In the genomic region with DNA sequence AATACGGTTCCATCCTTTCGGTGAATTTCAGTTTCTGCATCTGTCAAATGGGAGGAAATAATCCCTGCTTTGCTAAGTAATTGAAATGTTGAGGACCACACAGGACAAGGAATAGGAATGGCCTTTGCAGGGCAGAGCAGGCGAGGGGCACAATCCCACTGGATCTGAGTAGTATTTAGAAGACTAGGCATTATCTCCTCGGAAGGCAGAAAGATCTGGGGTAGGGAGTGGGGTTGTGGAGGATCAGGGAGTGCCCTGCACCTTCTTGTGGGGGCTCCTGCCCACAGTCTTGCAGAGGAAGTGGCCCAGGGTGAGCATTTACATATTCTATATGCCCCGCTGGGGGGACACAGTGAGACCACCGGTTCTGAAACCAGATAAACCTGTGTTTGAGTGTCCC, we compare ENCODE assay signal across 1 cellular context.
TF ChIP-seq lines count a peak whose summit lies in the region.

No MANE protein-coding gene starts in this region.

TF ChIP-seq in A549, 52 proteins besides CTCF, POLR2A, EP300 and RAD21 (continued from another document):
- TF ChIP-seq, protein P1, sequence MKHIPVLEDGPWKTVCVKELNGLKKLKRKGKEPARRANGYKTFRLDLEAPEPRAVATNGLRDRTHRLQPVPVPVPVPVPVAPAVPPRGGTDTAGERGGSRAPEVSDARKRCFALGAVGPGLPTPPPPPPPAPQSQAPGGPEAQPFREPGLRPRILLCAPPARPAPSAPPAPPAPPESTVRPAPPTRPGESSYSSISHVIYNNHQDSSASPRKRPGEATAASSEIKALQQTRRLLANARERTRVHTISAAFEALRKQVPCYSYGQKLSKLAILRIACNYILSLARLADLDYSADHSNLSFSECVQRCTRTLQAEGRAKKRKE (CRISPR knock-in tag; IDR thresholded peaks at IDR 0.05; ENCODE audit: low read depth), result no peak
